ENCODE assay signal across 8 cellular contexts in genomic region chr19:18587561-18587960, GRCh38. TPM values are rescaled to one million over a fixed set of nuclear protein-coding genes. Genes with fewer than 3 reads are reported as not detected.
DNase-seq lines count a peak whose midpoint lies in the region; ATAC-seq, FAIRE-seq and TF ChIP-seq lines count a peak whose summit lies in the region.

No MANE protein-coding gene starts in this region.

- no peak for TF ChIP-seq EP300 in A549 (IDR thresholded peaks at IDR 0.05)

- peaks cover 25% of the 10 kb centered on the region for H3K36me3 Mint-ChIP-seq in activated T-helper 17 cell treated with anti-CD3 and anti-CD28 coated beads, Interleukin-2, amount 50 U/mL, for 72 hours (ENCODE audit: low read depth)
- peaks cover 2% of the 10 kb centered on the region for H3K36me3 Mint-ChIP-seq in mesothelial cell of epicardium

- no peak overlapping the region for H3K4me3 ChIP-seq in A549
- peak overlapping the region; percentile 90 for H3K4me3 ChIP-seq in GM12864 (ENCODE audit: low read depth, low read length)
- H3K4me3 ChIP-seq in kidney (ENCODE audit: low read length in 2 of 2) = no peak overlapping the region
- H3K4me3 ChIP-seq in lower lobe of right lung = no peak overlapping the region
- no peak overlapping the region for H3K4me3 ChIP-seq in coronary artery

- no peak for DNase-seq in A549 (ENCODE audit: low read depth in 1 of 2, low spot score in 1 of 2)
- DNase-seq in GM12864 (ENCODE audit: low read depth) = no peak
- no peak for DNase-seq in mesothelial cell of epicardium (ENCODE audit: low spot score in 2 of 2, unreplicated experiment in 2 of 2)
- no peak for DNase-seq in kidney
- no peak for DNase-seq in lower lobe of right lung
- no peak for DNase-seq in NCI-H226
- no peak for DNase-seq in coronary artery (ENCODE audit: low spot score)

- FAIRE-seq in A549 (lab: Jason Lieb, UNC) (no peak), kidney (lab: Jason Lieb, UNC) (no peak)

- no peak overlapping the region for H3K9ac ChIP-seq in kidney (ENCODE audit: low read length in 2 of 2)

- POLR2A ChIA-PET in A549 (lab: Yijun Ruan, JAX) = interaction anchor here (3.1 kb wide), 1 partner anchor 15 kb away, joined by 31 read pairs; the partner anchor contains the start of gene UBA52

- H3K9me3 ChIP-seq in A549 (no peaks in the 10 kb centered on the region), kidney (ENCODE audit: control insufficient read depth in 1 of 2, low read length in 2 of 2) (no peaks in the 10 kb centered on the region), lower lobe of right lung (no peaks in the 10 kb centered on the region)

- no peaks in the 10 kb centered on the region for H3K27me3 Mint-ChIP-seq in activated T-helper 17 cell treated with anti-CD3 and anti-CD28 coated beads, Interleukin-2, amount 50 U/mL, for 72 hours
- H3K27me3 Mint-ChIP-seq in mesothelial cell of epicardium (ENCODE audit: low read depth) = peaks cover 9% of the 10 kb centered on the region

- peak overlapping the region; percentile 100; the same call in 1 of the 3 replicates for H3K4me2 ChIP-seq in A549

- H3K36me3 ChIP-seq in kidney (ENCODE audit: control insufficient read depth in 1 of 2, insufficient read depth in 2 of 2, low read length in 2 of 2) (peaks cover 2 to 3% of the 10 kb centered on the region in 2 donors), lower lobe of right lung (peaks cover 10% of the 10 kb centered on the region)

- no peaks in the 10 kb centered on the region for H3K9me3 Mint-ChIP-seq in activated T-helper 17 cell treated with anti-CD3 and anti-CD28 coated beads, Interleukin-2, amount 50 U/mL, for 72 hours
- no peaks in the 10 kb centered on the region for H3K9me3 Mint-ChIP-seq in mesothelial cell of epicardium

- TF ChIP-seq CTCF in A549 (IDR thresholded peaks at IDR 0.05) = no peak
- TF ChIP-seq CTCF in GM12864 (IDR thresholded peaks at IDR 0.05; ENCODE audit: low read depth, low read length, missing control alignments) = no peak
- no peak for TF ChIP-seq CTCF in mesothelial cell of epicardium (IDR thresholded peaks at IDR 0.05; ENCODE audit: unreplicated experiment)
- TF ChIP-seq CTCF in kidney (IDR thresholded peaks at IDR 0.05; ENCODE audit: borderline replicate concordance, extremely low read depth, insufficient read depth) = no peak
- no peak for TF ChIP-seq CTCF in lower lobe of right lung (IDR thresholded peaks at IDR 0.05)
- TF ChIP-seq CTCF in coronary artery (IDR thresholded peaks at IDR 0.05) = no peak

- no peak for TF ChIP-seq RAD21 in A549 (conservative IDR thresholded peaks at IDR 0.05 in 1 of 2, IDR thresholded peaks at IDR 0.05 in 1 of 2)

- H3K27ac ChIP-seq in A549 = no peak overlapping the region; a peak in 1 of 6 replicates
- no peak overlapping the region for H3K27ac ChIP-seq in kidney (ENCODE audit: low read depth in 2 of 2, low read length in 2 of 2)
- H3K27ac ChIP-seq in lower lobe of right lung = no peak overlapping the region
- peak overlapping the region in 1 of 2 donors; percentile 94 for H3K27ac ChIP-seq in coronary artery

- peak overlapping the region; percentile 91 for H3K4me3 Mint-ChIP-seq in activated T-helper 17 cell treated with anti-CD3 and anti-CD28 coated beads, Interleukin-2, amount 50 U/mL, for 72 hours
- H3K4me3 Mint-ChIP-seq in mesothelial cell of epicardium = no peak overlapping the region

- no peaks in the 10 kb centered on the region for H3K27me3 ChIP-seq in lower lobe of right lung (ENCODE audit: low read depth)

- CTCF ChIA-PET in A549 (lab: Yijun Ruan, JAX) = interaction anchor here (0.9 to 3.6 kb wide), 15 partner anchors 8 to 261 kb away, joined by 3 to 22 read pairs (median 7); partner anchors contain the start of genes FKBP8 and UBA52

- 94% methylated on average over 12 of the region's 12 CpGs for WGBS in A549 (ENCODE audit: missing lambda C conversion rate)

- peaks cover 10% of the 10 kb centered on the region for H3K4me1 Mint-ChIP-seq in activated T-helper 17 cell treated with anti-CD3 and anti-CD28 coated beads, Interleukin-2, amount 50 U/mL, for 72 hours
- peaks cover 20% of the 10 kb centered on the region for H3K4me1 Mint-ChIP-seq in mesothelial cell of epicardium

- no peak overlapping the region for H3K27ac Mint-ChIP-seq in activated T-helper 17 cell treated with anti-CD3 and anti-CD28 coated beads, Interleukin-2, amount 50 U/mL, for 72 hours
- H3K27ac Mint-ChIP-seq in mesothelial cell of epicardium = peak overlapping the region; percentile 83

- no peak for TF ChIP-seq POLR2A in A549 (IDR thresholded peaks at IDR 0.05; ENCODE audit: low read length)

- ATAC-seq in A549 = no peak
- no peak for ATAC-seq in activated T-helper 17 cell treated with anti-CD3 and anti-CD28 coated beads, Interleukin-2, amount 50 U/mL, for 72 hours (replicated peaks)
- ATAC-seq in lower lobe of right lung = no peak

- peaks cover 8% of the 10 kb centered on the region; the same call in 1 of the 3 replicates for H3K4me1 ChIP-seq in A549
- peaks cover 0 to 14% of the 10 kb centered on the region in 2 donors for H3K4me1 ChIP-seq in kidney (ENCODE audit: control insufficient read depth in 1 of 2, insufficient read depth in 1 of 2, low read depth in 1 of 2, low read length in 2 of 2)
- peaks cover 23% of the 10 kb centered on the region for H3K4me1 ChIP-seq in lower lobe of right lung

- intact Hi-C loops in kidney (cut with DNase I) = no loop called here
- intact Hi-C loops in lower lobe of right lung (cut with DNase I) = no loop called here

TF ChIP-seq in A549, 52 proteins besides CTCF, POLR2A, EP300 and RAD21 (continues in another document):
- TF ChIP-seq RFX5 (IDR thresholded peaks at IDR 0.05) (no peak), JUN (IDR thresholded peaks at IDR 0.05) (no peak)

RNA-seq across cellular contexts. Expression of gene REX1BD, which starts 1.0 kb away (rescaled TPM):
- polyA plus RNA-seq in A549 (2011; rRNA removed) (13.3 and 23.1 TPM in 2 replicates), A549 (2017; fragmentation: RNase III; extraction: RNeasy Plus Mini Kit Qiagen cat#74134 plus additional on column Dnase treatment) (47.3 to 50.3 TPM (median 47.7 TPM) in 3 replicates), kidney (ENCODE audit: insufficient read depth, low read depth, low replicate concordance) (104 TPM)
- 91.8 and 94.7 TPM in 2 replicates for polyA plus RNA-seq in A549 (2012; cell fraction: cytosol; rRNA removed)
- 175 and 211 TPM in 2 replicates for polyA plus RNA-seq in A549 (2012; cell fraction: nucleus; rRNA removed)
- 3.1 and 4.9 TPM in 2 replicates for polyA minus RNA-seq in A549 (2011; rRNA and poly(A)+ RNA removed)
- 10 to 100 TPM; 36.3 to 46.6 TPM for total RNA-seq in activated T-helper 17 cell treated with anti-CD3 and anti-CD28 coated beads, Interleukin-2, amount 50 U/mL, for 72 hours
- total RNA-seq in mesothelial cell of epicardium (56.5 to 58.8 TPM (median 58.3 TPM) in 3 replicates), kidney (56.9 TPM), lower lobe of right lung (60.4 TPM)

RNA-seq across cellular contexts. Expression of gene UBA52, which starts 15.9 kb away (rescaled TPM):
- polyA plus RNA-seq in A549 (2011; rRNA removed) (888 and 1,266 TPM in 2 replicates), A549 (2017; fragmentation: RNase III; extraction: RNeasy Plus Mini Kit Qiagen cat#74134 plus additional on column Dnase treatment) (942 to 959 TPM (median 947 TPM) in 3 replicates), kidney (ENCODE audit: insufficient read depth, low read depth, low replicate concordance) (1,481 TPM)
- polyA plus RNA-seq in A549 (2012; cell fraction: cytosol; rRNA removed) = 1,951 and 2,211 TPM in 2 replicates
- 1,028 and 1,517 TPM in 2 replicates for polyA plus RNA-seq in A549 (2012; cell fraction: nucleus; rRNA removed)
- 851 and 1,238 TPM in 2 replicates for polyA minus RNA-seq in A549 (2011; rRNA and poly(A)+ RNA removed)
- 1,000 to 10,000 TPM; 1,569 to 1,681 TPM for total RNA-seq in activated T-helper 17 cell treated with anti-CD3 and anti-CD28 coated beads, Interleukin-2, amount 50 U/mL, for 72 hours
- total RNA-seq in mesothelial cell of epicardium (846 to 875 TPM (median 857 TPM) in 3 replicates), kidney (828 TPM), lower lobe of right lung (884 TPM)

RNA-seq across cellular contexts. Expression of gene CRLF1, which starts 19.0 kb away (rescaled TPM):
- polyA plus RNA-seq in A549 (2011; rRNA removed) (0.37 and 1.3 TPM in 2 replicates), A549 (2017; fragmentation: RNase III; extraction: RNeasy Plus Mini Kit Qiagen cat#74134 plus additional on column Dnase treatment) (1.6 to 2.7 TPM (median 2.5 TPM) in 3 replicates), kidney (ENCODE audit: insufficient read depth, low read depth, low replicate concordance) (6.6 TPM)
- 1.3 and 2.0 TPM in 2 replicates for polyA plus RNA-seq in A549 (2012; cell fraction: cytosol; rRNA removed)
- polyA plus RNA-seq in A549 (2012; cell fraction: nucleus; rRNA removed) = 2.2 and 3.5 TPM in 2 replicates
- 0.45 and 1.2 TPM in 2 replicates for polyA minus RNA-seq in A549 (2011; rRNA and poly(A)+ RNA removed)
- total RNA-seq in activated T-helper 17 cell treated with anti-CD3 and anti-CD28 coated beads, Interleukin-2, amount 50 U/mL, for 72 hours = not detected
- total RNA-seq in mesothelial cell of epicardium (0.89 to 2.0 TPM (median 1.0 TPM) in 3 replicates), kidney (28.9 TPM), lower lobe of right lung (19.9 TPM)

RNA-seq across cellular contexts. Expression of gene TMEM59L, which starts 25.1 kb away (rescaled TPM):
- polyA plus RNA-seq in A549 (2011; rRNA removed) = 0.94 and 2.0 TPM in 2 replicates
- polyA plus RNA-seq in A549 (2012; cell fraction: cytosol; rRNA removed) = 0.75 and 1.5 TPM in 2 replicates
- polyA plus RNA-seq in A549 (2012; cell fraction: nucleus; rRNA removed) = 7.4 and 7.8 TPM in 2 replicates
- 2.8 to 5.0 TPM (median 4.6 TPM) in 3 replicates for polyA plus RNA-seq in A549 (2017; fragmentation: RNase III; extraction: RNeasy Plus Mini Kit Qiagen cat#74134 plus additional on column Dnase treatment)
- polyA minus RNA-seq in A549 (2011; rRNA and poly(A)+ RNA removed) = 0.54 and 0.62 TPM in 2 replicates
- total RNA-seq in activated T-helper 17 cell treated with anti-CD3 and anti-CD28 coated beads, Interleukin-2, amount 50 U/mL, for 72 hours = under 1 TPM in 1 of 2 donors, not detected in 1; 0.48 TPM
- total RNA-seq in mesothelial cell of epicardium = 4.9 to 6.4 TPM (median 4.9 TPM) in 3 replicates
- 5.9 TPM for total RNA-seq in kidney
- polyA plus RNA-seq in kidney (ENCODE audit: insufficient read depth, low read depth, low replicate concordance) = 1.5 TPM
- 1.1 TPM for total RNA-seq in lower lobe of right lung

RNA-seq across cellular contexts. Expression of gene KXD1, which starts 29.9 kb away (rescaled TPM):
- polyA plus RNA-seq in A549 (2011; rRNA removed) (62.8 and 73.6 TPM in 2 replicates), A549 (2017; fragmentation: RNase III; extraction: RNeasy Plus Mini Kit Qiagen cat#74134 plus additional on column Dnase treatment) (83.9 to 90.6 TPM (median 87.4 TPM) in 3 replicates), kidney (ENCODE audit: insufficient read depth, low read depth, low replicate concordance) (56.3 TPM)
- polyA plus RNA-seq in A549 (2012; cell fraction: cytosol; rRNA removed) = 155 and 165 TPM in 2 replicates
- polyA plus RNA-seq in A549 (2012; cell fraction: nucleus; rRNA removed) = 91.2 and 96.6 TPM in 2 replicates
- 106 and 130 TPM in 2 replicates for polyA minus RNA-seq in A549 (2011; rRNA and poly(A)+ RNA removed)
- 100 to 1,000 TPM; 116 to 118 TPM for total RNA-seq in activated T-helper 17 cell treated with anti-CD3 and anti-CD28 coated beads, Interleukin-2, amount 50 U/mL, for 72 hours
- total RNA-seq in mesothelial cell of epicardium (79.7 to 82.2 TPM (median 80.3 TPM) in 3 replicates), kidney (69.9 TPM), lower lobe of right lung (71.9 TPM)
